In the genomic region with DNA sequence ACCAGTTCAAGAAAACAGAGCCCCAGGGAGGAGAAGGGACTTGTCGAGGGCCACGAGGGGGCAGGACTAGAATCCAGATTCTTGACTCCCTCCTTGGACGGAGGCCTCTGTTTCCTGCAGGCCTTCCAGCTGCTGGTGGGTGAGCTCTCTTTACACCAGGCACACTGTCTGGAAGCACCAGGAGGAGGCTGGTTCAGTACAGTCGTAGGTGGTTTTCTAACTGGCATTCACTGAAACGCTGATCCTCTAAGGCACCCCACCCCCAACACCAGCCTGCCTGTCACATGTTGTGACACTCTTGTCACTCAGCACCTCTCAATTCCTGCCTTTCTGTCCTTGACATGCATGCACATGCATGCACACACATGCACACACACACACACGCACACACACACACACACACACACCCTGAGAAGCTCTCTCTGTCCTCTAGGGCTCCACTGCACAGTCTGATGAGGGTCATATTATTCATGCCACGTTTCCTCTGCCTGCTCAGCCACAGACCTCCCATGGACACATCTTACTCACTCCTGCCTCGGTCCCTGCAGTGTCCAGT, we compare ENCODE assay signal across 20 cellular contexts. TPM values are rescaled to one million over a fixed set of nuclear protein-coding genes. Genes with fewer than 3 reads are reported as not detected.
A peak's percentile ranks its signal among the peaks of the same experiment; 100 is the strongest.
DNase-seq lines count a peak whose midpoint lies in the region; ATAC-seq, FAIRE-seq and TF ChIP-seq lines count a peak whose summit lies in the region.
"Had no signal": no experiment of that assay in that cellular context is flagged by ENCODE, and none has a peak within 500 bp of the region (broad histone marks: within the 10 kb centered on the region; RNA-seq: fewer than 3 reads in every experiment).

No MANE protein-coding gene starts in this region.

- no peaks in the 10 kb centered on the region for H3K36me3 Mint-ChIP-seq in activated naive CD4-positive, alpha-beta T cell treated with anti-CD3 and anti-CD28 coated beads, Interleukin-2, amount 10 ng/mL, durations not matched to agents 7 days and 5 days
- no peaks in the 10 kb centered on the region for H3K36me3 Mint-ChIP-seq in activated naive CD4-positive, alpha-beta T cell treated with anti-CD3 and anti-CD28 coated beads for 36 hours (ENCODE audit: low read depth)
- H3K36me3 Mint-ChIP-seq: naive thymus-derived CD4-positive, alpha-beta T cell had no signal

- POLR2A ChIA-PET in K562 (lab: Yijun Ruan, JAX), result interaction anchor here (0.8 kb wide), 1 partner anchor 21 kb away, joined by 7 read pairs; no protein-coding TSS in a partner anchor

- H3K27ac Mint-ChIP-seq in activated naive CD4-positive, alpha-beta T cell treated with anti-CD3 and anti-CD28 coated beads, Interleukin-2, amount 10 ng/mL, durations not matched to agents 7 days and 5 days, result peak overlapping the region; percentile 22
- no peak overlapping the region for H3K27ac Mint-ChIP-seq in activated naive CD4-positive, alpha-beta T cell treated with anti-CD3 and anti-CD28 coated beads for 36 hours
- H3K27ac Mint-ChIP-seq: activated CD8-positive, alpha-beta T cell treated with anti-CD3 and anti-CD28 coated beads for 36 hours; naive thymus-derived CD4-positive, alpha-beta T cell had no signal

- TF ChIP-seq EP300 in K562 (IDR thresholded peaks at IDR 0.05; ENCODE audit: low read length), result no peak

- TF ChIP-seq RAD21 in K562 (CRISPR knock-in tag; conservative IDR thresholded peaks at IDR 0.05 in 1 of 2, IDR thresholded peaks at IDR 0.05 in 1 of 2), result no peak

- WGBS in K562 (ENCODE audit: insufficient coverage, low coverage, missing lambda C conversion rate), result under 1% methylated on average over 7 of the region's 8 CpGs

- FAIRE-seq in K562 (lab: Jason Lieb, UNC), result no peak
- FAIRE-seq: A204.1, keratinocyte had no signal

- intact Hi-C loops in activated naive CD4-positive, alpha-beta T cell treated with anti-CD3 and anti-CD28 coated beads for 36 hours (cut with micrococcal nuclease), result no loop called here
- intact Hi-C loops in K562 (cut with micrococcal nuclease), result no loop called here
- intact Hi-C loops in left colon (cut with DNase I, micrococcal nuclease), result no loop called here

- no peaks in the 10 kb centered on the region for H3K9me3 Mint-ChIP-seq in activated naive CD4-positive, alpha-beta T cell treated with anti-CD3 and anti-CD28 coated beads, Interleukin-2, amount 10 ng/mL, durations not matched to agents 7 days and 5 days
- H3K9me3 Mint-ChIP-seq in activated naive CD4-positive, alpha-beta T cell treated with anti-CD3 and anti-CD28 coated beads for 36 hours, result no peaks in the 10 kb centered on the region
- H3K9me3 Mint-ChIP-seq: activated CD8-positive, alpha-beta T cell treated with anti-CD3 and anti-CD28 coated beads for 36 hours; naive thymus-derived CD4-positive, alpha-beta T cell had no signal

- H3K4me1 Mint-ChIP-seq in activated naive CD4-positive, alpha-beta T cell treated with anti-CD3 and anti-CD28 coated beads, Interleukin-2, amount 10 ng/mL, durations not matched to agents 7 days and 5 days, result no peaks in the 10 kb centered on the region
- no peaks in the 10 kb centered on the region for H3K4me1 Mint-ChIP-seq in activated naive CD4-positive, alpha-beta T cell treated with anti-CD3 and anti-CD28 coated beads for 36 hours (ENCODE audit: low read depth)
- H3K4me1 Mint-ChIP-seq: naive thymus-derived CD4-positive, alpha-beta T cell had no signal

- in situ Hi-C loops in K562 (cut with MboI), result no loop called here

- no peaks in the 10 kb centered on the region for H3K9me1 ChIP-seq in K562 (ENCODE audit: control insufficient read depth, insufficient read depth, low read length)

- H3K9ac ChIP-seq in K562 (ENCODE audit: insufficient read depth in 1 of 2, low read depth in 2 of 2, low read length in 2 of 2), result no peak overlapping the region

- no peaks in the 10 kb centered on the region for H3K79me2 ChIP-seq in K562 (ENCODE audit: control insufficient read depth, insufficient read depth, low read length)

- DNase-seq in activated naive CD4-positive, alpha-beta T cell treated with anti-CD3 and anti-CD28 coated beads, Interleukin-2, amount 10 ng/mL, durations not matched to agents 7 days and 5 days, result no peak
- no peak for DNase-seq in activated naive CD4-positive, alpha-beta T cell treated with anti-CD3 and anti-CD28 coated beads for 36 hours
- peak in 1 of 4 experiments; percentile 14 for DNase-seq in K562 (ENCODE audit: extremely low read depth in 1 of 4, low spot score in 3 of 4)
- DNase-seq in left colon, result no peak
- no peak for DNase-seq in NK-92 (lab: John Stamatoyannopoulos, UW; ENCODE audit: unreplicated experiment)
- DNase-seq: activated CD8-positive, alpha-beta T cell treated with anti-CD3 and anti-CD28 coated beads for 36 hours; activated gamma-delta T cell treated with Interleukin-2 at 50 U/mL for 16 hours; Calu3; naive thymus-derived CD4-positive, alpha-beta T cell; NCI-H1092; NCI-H524; T1000; upper lobe of left lung had no signal

- peaks cover 0 to 20% of the 10 kb centered on the region in 2 experiments; a peak in 2 of 5 replicates for H3K27me3 ChIP-seq in K562 (ENCODE audit: control insufficient read depth in 2 of 2, insufficient read depth in 2 of 2, low read length in 2 of 2)
- H3K27me3 ChIP-seq: upper lobe of left lung had no signal

- no peak overlapping the region for H3K4me3 ChIP-seq in K562
- H3K4me3 ChIP-seq: coronary artery, upper lobe of left lung had no signal

- no peak overlapping the region for H3K27ac ChIP-seq in K562 (ENCODE audit: extremely low read depth, low read depth, low read length)
- H3K27ac ChIP-seq in temporal lobe (ENCODE audit: low read depth, low read length), result peak overlapping the region; percentile 25
- H3K27ac ChIP-seq: coronary artery, upper lobe of left lung had no signal

- H3K27me3 Mint-ChIP-seq in activated naive CD4-positive, alpha-beta T cell treated with anti-CD3 and anti-CD28 coated beads, Interleukin-2, amount 10 ng/mL, durations not matched to agents 7 days and 5 days, result peaks cover 13% of the 10 kb centered on the region
- no peaks in the 10 kb centered on the region for H3K27me3 Mint-ChIP-seq in activated naive CD4-positive, alpha-beta T cell treated with anti-CD3 and anti-CD28 coated beads for 36 hours (ENCODE audit: low read depth)
- H3K27me3 Mint-ChIP-seq: activated CD8-positive, alpha-beta T cell treated with anti-CD3 and anti-CD28 coated beads for 36 hours; naive thymus-derived CD4-positive, alpha-beta T cell had no signal

- TF ChIP-seq CTCF in K562 (IDR thresholded peaks at IDR 0.05 in 2 of 3, conservative IDR thresholded peaks at IDR 0.05 in 1 of 3; ENCODE audit: insufficient read depth in 2 of 3, low read depth in 1 of 3, low read length in 3 of 3), result peak; percentile 19 to 36 (median 20); a peak in 4 of 6 replicates

- H3K4me3 Mint-ChIP-seq in activated naive CD4-positive, alpha-beta T cell treated with anti-CD3 and anti-CD28 coated beads, Interleukin-2, amount 10 ng/mL, durations not matched to agents 7 days and 5 days, result no peak overlapping the region
- no peak overlapping the region for H3K4me3 Mint-ChIP-seq in activated naive CD4-positive, alpha-beta T cell treated with anti-CD3 and anti-CD28 coated beads for 36 hours
- H3K4me3 Mint-ChIP-seq: activated CD8-positive, alpha-beta T cell treated with anti-CD3 and anti-CD28 coated beads for 36 hours; naive thymus-derived CD4-positive, alpha-beta T cell had no signal

- no peak for TF ChIP-seq POLR2A in K562 (conservative IDR thresholded peaks at IDR 0.05)

- H3K4me1 ChIP-seq in K562 (replicated peaks in 1 of 2; ENCODE audit: control insufficient read depth in 2 of 2, insufficient read depth in 2 of 2, low read length in 2 of 2), result peaks cover 2% of the 10 kb centered on the region in 2 experiments; a peak in 2 of 5 replicates

- ATAC-seq in K562, result peak; percentile 71
- peak; percentile 9 for ATAC-seq in left colon
- no peak for ATAC-seq in HG02642 (IDR thresholded peaks at IDR 0.05; ENCODE audit: poor library complexity, unreplicated experiment)
- ATAC-seq in activated CD4-positive, CD25-positive, alpha-beta regulatory T cell treated with anti-CD3 and anti-CD28 coated beads, Interleukin-2, amount 50 U/mL, for 24 hours, result no peak
- ATAC-seq: activated CD8-positive, alpha-beta T cell treated with anti-CD3 and anti-CD28 coated beads for 36 hours; naive thymus-derived CD4-positive, alpha-beta T cell had no signal

- H3K4me2 ChIP-seq in K562 (ENCODE audit: insufficient read depth, low read length), result no peak overlapping the region

- CTCF ChIA-PET in activated naive CD4-positive, alpha-beta T cell treated with anti-CD3 and anti-CD28 coated beads, Interleukin-2, amount 10 ng/mL, durations not matched to agents 7 days and 5 days (lab: Charles Lee), result interaction anchor here (1.5 kb wide), 1 partner anchor 10 kb away, joined by 4 read pairs; no protein-coding TSS in a partner anchor
- CTCF ChIA-PET in activated naive CD4-positive, alpha-beta T cell treated with anti-CD3 and anti-CD28 coated beads for 36 hours (lab: Charles Lee), result interaction anchor here (1.4 kb wide), 1 partner anchor 11 kb away, joined by 5 read pairs; no protein-coding TSS in a partner anchor
- CTCF ChIA-PET in K562 (lab: Yijun Ruan, JAX; ENCODE audit: low intra/inter-chr PET ratio), result no interaction called here

- H3K9me3 ChIP-seq in K562 (replicated peaks; ENCODE audit: control insufficient read depth, insufficient read depth, low read depth, low read length), result no peaks in the 10 kb centered on the region
- H3K9me3 ChIP-seq: upper lobe of left lung had no signal

- no TSS peak for BruUV-seq in K562 (replicated peaks; lab: Mats Ljungman, UMichigan)

- no peak overlapping the region for H2AFZ ChIP-seq in K562 (ENCODE audit: low read depth, low read length)

- H4K20me1 ChIP-seq in K562 (replicated peaks; ENCODE audit: control insufficient read depth, insufficient read depth, low read length), result no peaks in the 10 kb centered on the region

- no peaks in the 10 kb centered on the region for H3K36me3 ChIP-seq in K562 (ENCODE audit: control insufficient read depth, insufficient read depth, low read length)
- H3K36me3 ChIP-seq: upper lobe of left lung had no signal

RNA-seq across cellular contexts. Expression of gene MS4A10, which starts 0.8 kb away (rescaled TPM):
- not detected for total RNA-seq in activated naive CD4-positive, alpha-beta T cell treated with anti-CD3 and anti-CD28 coated beads for 36 hours
- not detected in 2 replicates for total RNA-seq in K562 (2011; cell fraction: chromatin; rRNA removed; ENCODE audit: low replicate concordance)
- total RNA-seq in K562 (2011; cell fraction: nucleolus; rRNA removed), result not detected in 2 replicates
- not detected in 2 replicates for total RNA-seq in K562 (2011; cell fraction: nucleoplasm; rRNA removed)
- total RNA-seq in K562 (2014; rRNA removed) (not detected in 2 replicates), K562 (2014; rRNA removed; fragmentation: Illumina TruSeq; extraction: Trizol) (not detected in 2 replicates), K562 (2015; rRNA removed; fragmentation: Illumina TruSeq; extraction: Trizol) (not detected in 2 replicates), K562 (2021) (not detected in 2 replicates), left colon (1 to 10 TPM in 1 of 2 donors, under 1 TPM in 1; 0.12 to 1.1 TPM), temporal lobe (not detected)
- polyA plus RNA-seq in K562 (2011; rRNA removed) (not detected in 2 replicates), K562 (2014; fragmentation: Illumina TruSeq; extraction: Trizol) (not detected in 2 replicates), K562 (2014; fragmentation: Nextera tagmentation; extraction: Ambion mirVana) (not detected), K562 (2014; rRNA removed) (not detected in 2 replicates)
- not detected in 2 replicates for polyA plus RNA-seq in K562 (2011; cell fraction: cytosol; rRNA removed)
- polyA plus RNA-seq in K562 (2011; cell fraction: nucleus; rRNA removed), result not detected in 2 replicates
- not detected in 2 replicates for polyA plus RNA-seq in K562 (2012)
- polyA minus RNA-seq in K562 (2011; rRNA and poly(A)+ RNA removed), result not detected in 2 replicates
- polyA minus RNA-seq in K562 (2011; cell fraction: cytosol; rRNA and poly(A)+ RNA removed), result not detected in 2 replicates
- not detected in 2 replicates for polyA minus RNA-seq in K562 (2011; cell fraction: nucleus; rRNA and poly(A)+ RNA removed)
- total RNA-seq: activated CD8-positive, alpha-beta T cell treated with anti-CD3 and anti-CD28 coated beads for 36 hours; Calu3; fibroblast of villous mesenchyme; naive thymus-derived CD4-positive, alpha-beta T cell; upper lobe of left lung had no signal
- polyA plus RNA-seq: keratinocyte; naive thymus-derived CD4-positive, alpha-beta T cell had no signal

RNA-seq across cellular contexts. Expression of gene MS4A15, which starts 29.2 kb away (rescaled TPM):
- total RNA-seq in activated naive CD4-positive, alpha-beta T cell treated with anti-CD3 and anti-CD28 coated beads for 36 hours, result not detected
- total RNA-seq in K562 (2011; cell fraction: chromatin; rRNA removed; ENCODE audit: low replicate concordance), result not detected in 2 replicates
- total RNA-seq in K562 (2011; cell fraction: nucleolus; rRNA removed), result not detected in 2 replicates
- not detected in 2 replicates for total RNA-seq in K562 (2011; cell fraction: nucleoplasm; rRNA removed)
- total RNA-seq in K562 (2014; rRNA removed), result not detected in 2 replicates
- total RNA-seq in K562 (2014; rRNA removed; fragmentation: Illumina TruSeq; extraction: Trizol), result not detected in 2 replicates
- not detected in 2 replicates for total RNA-seq in K562 (2015; rRNA removed; fragmentation: Illumina TruSeq; extraction: Trizol)
- total RNA-seq in K562 (2021), result not detected in 2 replicates
- polyA plus RNA-seq in K562 (2011; rRNA removed), result not detected in 2 replicates
- polyA plus RNA-seq in K562 (2011; cell fraction: cytosol; rRNA removed), result not detected in 2 replicates
- not detected in 2 replicates for polyA plus RNA-seq in K562 (2011; cell fraction: nucleus; rRNA removed)
- not detected in 2 replicates for polyA plus RNA-seq in K562 (2012)
- polyA plus RNA-seq in K562 (2014; fragmentation: Illumina TruSeq; extraction: Trizol), result not detected in 2 replicates
- not detected for polyA plus RNA-seq in K562 (2014; fragmentation: Nextera tagmentation; extraction: Ambion mirVana)
- polyA plus RNA-seq in K562 (2014; rRNA removed), result not detected in 2 replicates
- polyA minus RNA-seq in K562 (2011; rRNA and poly(A)+ RNA removed), result not detected in 2 replicates
- not detected in 2 replicates for polyA minus RNA-seq in K562 (2011; cell fraction: cytosol; rRNA and poly(A)+ RNA removed)
- polyA minus RNA-seq in K562 (2011; cell fraction: nucleus; rRNA and poly(A)+ RNA removed), result not detected in 2 replicates
- total RNA-seq in left colon, result not detected
- total RNA-seq in temporal lobe, result not detected
- total RNA-seq: activated CD8-positive, alpha-beta T cell treated with anti-CD3 and anti-CD28 coated beads for 36 hours; Calu3; fibroblast of villous mesenchyme; naive thymus-derived CD4-positive, alpha-beta T cell had no signal
- polyA plus RNA-seq: naive thymus-derived CD4-positive, alpha-beta T cell had no signal

RNA-seq across cellular contexts. Expression of gene CCDC86, which starts 56.0 kb away (rescaled TPM):
- total RNA-seq in activated naive CD4-positive, alpha-beta T cell treated with anti-CD3 and anti-CD28 coated beads for 36 hours, result 10 to 100 TPM; 38.8 to 41.2 TPM
- total RNA-seq in K562 (2011; cell fraction: chromatin; rRNA removed; ENCODE audit: low replicate concordance), result 6.7 and 23.4 TPM in 2 replicates
- total RNA-seq in K562 (2011; cell fraction: nucleolus; rRNA removed), result 23.4 and 23.5 TPM in 2 replicates
- total RNA-seq in K562 (2011; cell fraction: nucleoplasm; rRNA removed), result 19.3 and 27.0 TPM in 2 replicates
- 85.1 and 104 TPM in 2 replicates for total RNA-seq in K562 (2014; rRNA removed)
- total RNA-seq in K562 (2014; rRNA removed; fragmentation: Illumina TruSeq; extraction: Trizol), result 7.3 and 8.6 TPM in 2 replicates
- total RNA-seq in K562 (2015; rRNA removed; fragmentation: Illumina TruSeq; extraction: Trizol), result 19.8 and 23.1 TPM in 2 replicates
- total RNA-seq in K562 (2021), result 102 and 114 TPM in 2 replicates
- polyA plus RNA-seq in K562 (2011; rRNA removed), result 25.2 and 34.9 TPM in 2 replicates
- 24.0 and 47.9 TPM in 2 replicates for polyA plus RNA-seq in K562 (2011; cell fraction: cytosol; rRNA removed)
- polyA plus RNA-seq in K562 (2011; cell fraction: nucleus; rRNA removed), result 132 and 234 TPM in 2 replicates
- polyA plus RNA-seq in K562 (2012), result 34.4 and 105 TPM in 2 replicates
- 90.5 and 97.8 TPM in 2 replicates for polyA plus RNA-seq in K562 (2014; fragmentation: Illumina TruSeq; extraction: Trizol)
- 1 to 10 TPM; 4.6 to 6.4 TPM for polyA plus RNA-seq in K562 (2014; fragmentation: Nextera tagmentation; extraction: Ambion mirVana)
- 76.8 and 80.6 TPM in 2 replicates for polyA plus RNA-seq in K562 (2014; rRNA removed)
- 13.3 and 14.0 TPM in 2 replicates for polyA minus RNA-seq in K562 (2011; rRNA and poly(A)+ RNA removed)
- polyA minus RNA-seq in K562 (2011; cell fraction: cytosol; rRNA and poly(A)+ RNA removed), result 18.8 and 22.2 TPM in 2 replicates
- polyA minus RNA-seq in K562 (2011; cell fraction: nucleus; rRNA and poly(A)+ RNA removed), result 28.7 and 29.6 TPM in 2 replicates
- 10 to 100 TPM in 1 of 2 donors, 1 to 10 TPM in 1; 7.3 to 14.4 TPM for total RNA-seq in left colon
- 3.9 TPM for total RNA-seq in temporal lobe

Comparison
In these comparisons a context has a peak if more than half of its experiments do, and no peak if none do; other contexts are left out.
1. ATAC-seq: peak in K562 (single experiment) and left colon (single experiment); none in HG02642 (single experiment) and activated CD4-positive, CD25-positive, alpha-beta regulatory T cell treated with anti-CD3 and anti-CD28 coated beads, Interleukin-2, amount 50 U/mL, for 24 hours (0 of 2).